In genomic region chr1:230310381-230311163, GRCh38 we compare ENCODE assay signal across 8 cellular contexts.
DNase-seq lines count a peak whose midpoint lies in the region; ATAC-seq lines count a peak whose summit lies in the region.

No MANE protein-coding gene starts in this region.

- intact Hi-C loops in left cardiac atrium (cut with DNase I): loop anchor here in 1 of 2 donors (2.0 kb wide), 1 partner anchor 650 kb away; no protein-coding TSS in a partner anchor

- DNase-seq in AML-193 (lab: John Stamatoyannopoulos, UW): peak; percentile 57 to 64
- peak; percentile 78 for DNase-seq in NCI-H1092 (lab: John Stamatoyannopoulos, UW)
- DNase-seq in T-helper 1 cell: peak; percentile 24 to 60 (median 50)
- DNase-seq in amniotic stem cell (lab: John Stamatoyannopoulos, UW): peak; percentile 32
- DNase-seq in left cardiac atrium: peak; percentile 79
- peak; percentile 82 for DNase-seq in retina

- ATAC-seq in GM19351 (IDR thresholded peaks at IDR 0.05; ENCODE audit: unreplicated experiment): peak; percentile 46
- ATAC-seq in left cardiac atrium: peak; percentile 84 to 88
- ATAC-seq in GM18873 (IDR thresholded peaks at IDR 0.05; ENCODE audit: low FRiP score, unreplicated experiment): no peak

Comparison
In these comparisons a context has a peak if more than half of its experiments do, and no peak if none do; other contexts are left out.
1. DNase-seq: peak in every context shown above with its lines; median percentile 82 in retina; 79 in left cardiac atrium; 78 in NCI-H1092; 60 in AML-193; 50 in T-helper 1 cell; 32 in amniotic stem cell.